Comparison of ENCODE assay signal across 31 cellular contexts in genomic region chr18:43234889-43235288, GRCh38. TPM values are rescaled to one million over a fixed set of nuclear protein-coding genes. Genes with fewer than 3 reads are reported as not detected.
"Had no signal": no experiment of that assay in that cellular context is flagged by ENCODE, and none has a peak within 500 bp of the region (broad histone marks: within the 10 kb centered on the region; RNA-seq: fewer than 3 reads in every experiment).

No MANE protein-coding gene starts in this region.

- DNase-seq: colonic mucosa; cortex of kidney; effector CD8-positive, alpha-beta T cell; effector memory CD8-positive, alpha-beta T cell; endodermal cell; erythroblast; esophagus squamous epithelium; foreskin fibroblast; foreskin melanocyte; gastrocnemius medialis; glutamatergic neuron; head of caudate nucleus; heart right ventricle; hippocampal formation; left cardiac atrium; left ventricle myocardium inferior; lower lobe of right lung; mesenchymal stem cell; mucosa of descending colon had no signal

- H3K27ac ChIP-seq: colonic mucosa, epithelial cell of prostate, esophagus squamous epithelium, gastrocnemius medialis, heart right ventricle, left ventricle myocardium inferior, lower lobe of right lung had no signal

- H3K9me3 ChIP-seq: colonic mucosa, esophagus squamous epithelium, gastrocnemius medialis, left ventricle myocardium inferior, lower lobe of right lung, mucosa of descending colon had no signal

- ATAC-seq: effector memory CD8-positive, alpha-beta T cell; esophagus mucosa; gastrocnemius medialis; heart right ventricle; left cardiac atrium; lower lobe of right lung; mucosa of descending colon had no signal

- FAIRE-seq: islet of Langerhans, keratinocyte had no signal

- H3K4me3 ChIP-seq: colonic mucosa, esophagus squamous epithelium, gastrocnemius medialis, heart right ventricle, left ventricle myocardium inferior, lower lobe of right lung, mucosa of descending colon had no signal

- H3K27me3 ChIP-seq: colonic mucosa, esophagus squamous epithelium, gastrocnemius medialis, heart right ventricle had no signal

- H3K36me3 ChIP-seq: colonic mucosa, esophagus squamous epithelium, gastrocnemius medialis, heart right ventricle, left ventricle myocardium inferior, lower lobe of right lung had no signal

- H3K4me1 ChIP-seq: colonic mucosa, esophagus squamous epithelium, gastrocnemius medialis, heart right ventricle, left ventricle myocardium inferior, lower lobe of right lung had no signal

RNA-seq across cellular contexts. Expression of gene SYT4, which starts 42.4 kb away (rescaled TPM):
- total RNA-seq: chondrocyte, dermis microvascular lymphatic vessel endothelial cell, esophagus mucosa, esophagus squamous epithelium, gastrocnemius medialis, glomerular endothelial cell, kidney epithelial cell, left ventricle myocardium inferior, lower leg skin, lower lobe of right lung, lung microvascular endothelial cell, mesenteric fat pad, myocyte had no signal
- polyA plus RNA-seq: heart right ventricle, keratinocyte had no signal
